In the genomic region with DNA sequence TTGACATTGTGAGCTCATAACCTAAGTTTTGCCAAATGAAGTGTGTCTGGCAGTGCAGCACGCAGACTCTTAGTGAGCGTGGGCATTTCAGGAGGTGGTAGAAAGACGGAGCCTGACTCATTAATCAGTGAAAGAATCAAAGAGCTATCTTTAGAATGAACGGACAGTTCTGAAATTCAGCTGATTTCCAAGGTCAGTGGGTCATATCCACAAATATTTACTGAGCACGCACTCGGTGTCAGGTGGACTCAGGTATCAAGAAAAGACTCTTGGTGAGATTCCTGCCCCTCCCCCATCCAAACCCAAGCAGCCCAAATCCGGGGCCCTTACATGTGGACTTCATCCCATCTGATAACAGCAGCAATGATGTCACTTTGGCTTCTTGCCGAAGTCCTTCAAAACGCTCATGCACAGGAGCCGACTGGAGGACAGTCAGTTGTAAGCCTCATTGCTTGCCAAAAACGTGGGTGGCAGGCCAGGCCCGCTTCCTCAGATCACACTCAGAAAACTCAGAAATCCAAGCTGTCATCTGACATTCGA, we compare ENCODE assay signal across 1 cellular context.
A peak's percentile ranks its signal among the peaks of the same experiment; 100 is the strongest.
TF ChIP-seq lines count a peak whose summit lies in the region.

No MANE protein-coding gene starts in this region.

TF ChIP-seq in HepG2, 621 proteins besides CTCF, POLR2A, EP300 and RAD21 (continued from another document and continues in another):
- TF ChIP-seq, protein P1, sequence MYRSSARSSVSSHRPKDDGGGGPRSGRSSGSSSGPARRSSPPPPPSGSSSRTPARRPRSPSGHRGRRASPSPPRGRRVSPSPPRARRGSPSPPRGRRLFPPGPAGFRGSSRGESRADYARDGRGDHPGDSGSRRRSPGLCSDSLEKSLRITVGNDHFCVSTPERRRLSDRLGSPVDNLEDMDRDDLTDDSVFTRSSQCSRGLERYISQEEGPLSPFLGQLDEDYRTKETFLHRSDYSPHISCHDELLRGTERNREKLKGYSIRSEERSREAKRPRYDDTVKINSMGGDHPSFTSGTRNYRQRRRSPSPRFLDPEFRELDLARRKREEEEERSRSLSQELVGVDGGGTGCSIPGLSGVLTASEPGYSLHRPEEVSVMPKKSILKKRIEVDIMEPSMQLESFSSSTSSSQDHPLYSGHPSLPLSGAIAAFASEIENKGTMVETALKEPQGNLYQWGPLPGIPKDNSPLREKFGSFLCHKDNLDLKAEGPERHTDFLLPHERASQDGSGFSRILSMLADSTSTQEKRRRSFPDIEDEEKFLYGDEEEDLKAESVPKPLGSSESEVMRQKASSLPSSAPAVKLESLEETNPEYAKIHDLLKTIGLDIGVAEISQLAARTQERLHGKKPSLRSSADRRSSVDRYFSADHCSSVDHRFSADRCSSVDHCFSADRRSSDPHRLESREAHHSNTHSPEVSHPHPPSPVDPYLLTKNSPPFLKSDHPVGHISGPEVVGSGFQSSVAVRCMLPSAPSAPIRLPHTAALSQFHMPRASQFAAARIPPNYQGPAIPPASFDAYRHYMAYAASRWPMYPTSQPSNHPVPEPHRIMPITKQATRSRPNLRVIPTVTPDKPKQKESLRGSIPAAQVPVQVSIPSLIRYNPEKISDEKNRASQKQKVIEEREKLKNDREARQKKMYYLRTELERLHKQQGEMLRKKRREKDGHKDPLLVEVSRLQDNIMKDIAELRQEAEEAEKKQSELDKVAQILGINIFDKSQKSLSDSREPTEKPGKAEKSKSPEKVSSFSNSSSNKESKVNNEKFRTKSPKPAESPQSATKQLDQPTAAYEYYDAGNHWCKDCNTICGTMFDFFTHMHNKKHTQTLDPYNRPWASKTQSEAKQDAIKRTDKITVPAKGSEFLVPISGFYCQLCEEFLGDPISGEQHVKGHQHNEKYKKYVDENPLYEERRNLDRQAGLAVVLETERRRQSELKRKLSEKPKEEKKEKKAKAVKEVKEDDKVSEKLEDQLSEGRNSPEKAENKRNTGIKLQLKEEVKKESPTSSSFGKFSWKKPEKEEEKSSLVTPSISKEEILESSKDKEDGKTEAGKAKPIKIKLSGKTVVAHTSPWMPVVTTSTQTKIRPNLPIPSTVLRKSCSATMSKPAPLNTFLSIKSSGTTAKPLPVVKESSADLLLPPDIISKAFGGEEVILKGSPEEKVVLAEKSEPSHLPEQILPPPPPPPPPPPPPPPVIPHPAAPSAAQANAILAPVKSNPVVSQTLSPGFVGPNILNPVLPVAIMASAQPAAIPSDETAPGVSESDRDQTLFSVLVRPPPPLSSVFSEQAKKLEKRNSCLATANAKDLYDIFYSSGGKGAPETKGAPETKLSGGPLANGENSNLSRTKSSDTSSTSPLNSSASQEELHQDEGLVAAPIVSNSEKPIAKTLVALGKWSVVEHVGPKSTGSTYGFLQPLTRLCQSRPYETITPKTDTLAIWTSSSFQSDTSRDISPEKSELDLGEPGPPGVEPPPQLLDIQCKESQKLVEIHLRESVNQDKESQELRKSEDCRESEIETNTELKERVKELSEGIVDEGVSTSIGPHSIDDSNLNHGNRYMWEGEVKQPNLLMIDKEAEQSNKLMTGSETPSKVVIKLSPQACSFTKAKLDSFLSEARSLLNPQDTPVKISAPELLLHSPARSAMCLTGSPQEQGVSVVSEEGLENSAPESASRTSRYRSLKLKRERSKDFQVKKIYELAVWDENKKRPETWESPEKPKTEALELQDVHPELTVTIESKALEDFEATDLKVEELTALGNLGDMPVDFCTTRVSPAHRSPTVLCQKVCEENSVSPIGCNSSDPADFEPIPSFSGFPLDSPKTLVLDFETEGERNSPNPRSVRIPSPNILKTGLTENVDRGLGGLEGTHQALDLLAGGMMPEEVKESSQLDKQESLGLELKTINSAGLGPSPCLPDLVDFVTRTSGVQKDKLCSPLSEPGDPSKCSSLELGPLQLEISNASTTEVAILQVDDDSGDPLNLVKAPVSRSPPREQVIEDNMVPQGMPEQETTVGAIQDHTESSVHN (CRISPR knock-in tag; IDR thresholded peaks at IDR 0.05): 0 out of 2 replicates have a peak, but pooled peaks have one; percentile 63
- TF ChIP-seq ARID2 (CRISPR knock-in tag; IDR thresholded peaks at IDR 0.05; ENCODE audit: borderline replicate concordance) (no peak), TSC22D2 (CRISPR knock-in tag; IDR thresholded peaks at IDR 0.05; ENCODE audit: borderline replicate concordance) (0 out of 2 replicates have a peak, but pooled peaks have one; percentile 31), ZNF670 (CRISPR knock-in tag; IDR thresholded peaks at IDR 0.05; ENCODE audit: borderline replicate concordance) (0 out of 2 replicates have a peak, but pooled peaks have one; percentile 20), NFYC (CRISPR knock-in tag; IDR thresholded peaks at IDR 0.05) (no peak), MAFF (IDR thresholded peaks at IDR 0.05; ENCODE audit: low read depth, low read length) (no peak), ZSCAN31 (CRISPR knock-in tag; IDR thresholded peaks at IDR 0.05; ENCODE audit: low read depth) (0 out of 2 replicates have a peak, but pooled peaks have one; percentile 30), FIP1L1 (IDR thresholded peaks at IDR 0.05; ENCODE audit: borderline replicate concordance, insufficient read depth, low read depth, low read length) (no peak), ZMYM3 (CRISPR knock-in tag; IDR thresholded peaks at IDR 0.05) (peak; percentile 80), SALL2 (CRISPR knock-in tag; IDR thresholded peaks at IDR 0.05) (peak; percentile 90), ZNF577 (CRISPR knock-in tag; IDR thresholded peaks at IDR 0.05; ENCODE audit: borderline replicate concordance, low read depth) (no peak), CEBPG (CRISPR knock-in tag; IDR thresholded peaks at IDR 0.05) (peak; percentile 56), ZNF883 (CRISPR knock-in tag; IDR thresholded peaks at IDR 0.05; ENCODE audit: not compliant biosample characterization) (peak; percentile 61), SMAD1 (CRISPR knock-in tag; IDR thresholded peaks at IDR 0.05; ENCODE audit: borderline replicate concordance, low read depth) (peak; percentile 44; the same call in 1 of the 2 replicates), KLF16 (CRISPR knock-in tag; IDR thresholded peaks at IDR 0.05) (0 out of 4 replicates have a peak, but pooled peaks of 1 of the 2 experiments have one; percentile 27), HDAC6 (IDR thresholded peaks at IDR 0.05; ENCODE audit: low read depth, low read length) (no peak), MED8 (CRISPR knock-in tag; IDR thresholded peaks at IDR 0.05; ENCODE audit: insufficient replicate concordance) (peak; percentile 19), KLF11 (CRISPR knock-in tag; IDR thresholded peaks at IDR 0.05) (no peak), KDM3A (CRISPR knock-in tag; IDR thresholded peaks at IDR 0.05; ENCODE audit: low read depth) (peak; percentile 65; the same call in 1 of the 2 replicates), ADNP (CRISPR knock-in tag; IDR thresholded peaks at IDR 0.05) (0 out of 2 replicates have a peak, but pooled peaks have one; percentile 33), JUN (CRISPR knock-in tag; IDR thresholded peaks at IDR 0.05) (peak; percentile 88), ZNF615 (CRISPR knock-in tag; IDR thresholded peaks at IDR 0.05; ENCODE audit: borderline replicate concordance) (0 out of 2 replicates have a peak, but pooled peaks have one; percentile 25), NFYB (CRISPR knock-in tag; IDR thresholded peaks at IDR 0.05) (peak; percentile 31; the same call in 1 of the 2 replicates), ZMAT3 (CRISPR knock-in tag; conservative IDR thresholded peaks at IDR 0.05) (no peak), MEF2D (CRISPR knock-in tag; IDR thresholded peaks at IDR 0.05) (peak; percentile 98), DR1 (CRISPR knock-in tag; IDR thresholded peaks at IDR 0.05) (no peak), ZNF367 (CRISPR knock-in tag; IDR thresholded peaks at IDR 0.05; ENCODE audit: borderline replicate concordance) (0 out of 2 replicates have a peak, but pooled peaks have one; percentile 70)
- TF ChIP-seq, protein P2, sequence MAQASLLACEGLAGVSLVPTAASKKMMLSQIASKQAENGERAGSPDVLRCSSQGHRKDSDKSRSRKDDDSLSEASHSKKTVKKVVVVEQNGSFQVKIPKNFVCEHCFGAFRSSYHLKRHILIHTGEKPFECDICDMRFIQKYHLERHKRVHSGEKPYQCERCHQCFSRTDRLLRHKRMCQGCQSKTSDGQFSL (CRISPR knock-in tag; IDR thresholded peaks at IDR 0.05): no peak
- TF ChIP-seq, protein P3, sequence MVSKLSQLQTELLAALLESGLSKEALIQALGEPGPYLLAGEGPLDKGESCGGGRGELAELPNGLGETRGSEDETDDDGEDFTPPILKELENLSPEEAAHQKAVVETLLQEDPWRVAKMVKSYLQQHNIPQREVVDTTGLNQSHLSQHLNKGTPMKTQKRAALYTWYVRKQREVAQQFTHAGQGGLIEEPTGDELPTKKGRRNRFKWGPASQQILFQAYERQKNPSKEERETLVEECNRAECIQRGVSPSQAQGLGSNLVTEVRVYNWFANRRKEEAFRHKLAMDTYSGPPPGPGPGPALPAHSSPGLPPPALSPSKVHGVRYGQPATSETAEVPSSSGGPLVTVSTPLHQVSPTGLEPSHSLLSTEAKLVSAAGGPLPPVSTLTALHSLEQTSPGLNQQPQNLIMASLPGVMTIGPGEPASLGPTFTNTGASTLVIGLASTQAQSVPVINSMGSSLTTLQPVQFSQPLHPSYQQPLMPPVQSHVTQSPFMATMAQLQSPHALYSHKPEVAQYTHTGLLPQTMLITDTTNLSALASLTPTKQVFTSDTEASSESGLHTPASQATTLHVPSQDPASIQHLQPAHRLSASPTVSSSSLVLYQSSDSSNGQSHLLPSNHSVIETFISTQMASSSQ (IDR thresholded peaks at IDR 0.05; ENCODE audit: low read depth): peak; percentile 37; the same call in 1 of the 2 replicates
- TF ChIP-seq, protein P3 (CRISPR knock-in tag; IDR thresholded peaks at IDR 0.05; ENCODE audit: borderline replicate concordance): peak; percentile 79; the same call in 1 of the 2 replicates
- TF ChIP-seq, protein P4, sequence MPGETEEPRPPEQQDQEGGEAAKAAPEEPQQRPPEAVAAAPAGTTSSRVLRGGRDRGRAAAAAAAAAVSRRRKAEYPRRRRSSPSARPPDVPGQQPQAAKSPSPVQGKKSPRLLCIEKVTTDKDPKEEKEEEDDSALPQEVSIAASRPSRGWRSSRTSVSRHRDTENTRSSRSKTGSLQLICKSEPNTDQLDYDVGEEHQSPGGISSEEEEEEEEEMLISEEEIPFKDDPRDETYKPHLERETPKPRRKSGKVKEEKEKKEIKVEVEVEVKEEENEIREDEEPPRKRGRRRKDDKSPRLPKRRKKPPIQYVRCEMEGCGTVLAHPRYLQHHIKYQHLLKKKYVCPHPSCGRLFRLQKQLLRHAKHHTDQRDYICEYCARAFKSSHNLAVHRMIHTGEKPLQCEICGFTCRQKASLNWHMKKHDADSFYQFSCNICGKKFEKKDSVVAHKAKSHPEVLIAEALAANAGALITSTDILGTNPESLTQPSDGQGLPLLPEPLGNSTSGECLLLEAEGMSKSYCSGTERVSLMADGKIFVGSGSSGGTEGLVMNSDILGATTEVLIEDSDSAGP (CRISPR knock-in tag; IDR thresholded peaks at IDR 0.05; ENCODE audit: borderline replicate concordance): peak; percentile 82
- TF ChIP-seq, protein P5, sequence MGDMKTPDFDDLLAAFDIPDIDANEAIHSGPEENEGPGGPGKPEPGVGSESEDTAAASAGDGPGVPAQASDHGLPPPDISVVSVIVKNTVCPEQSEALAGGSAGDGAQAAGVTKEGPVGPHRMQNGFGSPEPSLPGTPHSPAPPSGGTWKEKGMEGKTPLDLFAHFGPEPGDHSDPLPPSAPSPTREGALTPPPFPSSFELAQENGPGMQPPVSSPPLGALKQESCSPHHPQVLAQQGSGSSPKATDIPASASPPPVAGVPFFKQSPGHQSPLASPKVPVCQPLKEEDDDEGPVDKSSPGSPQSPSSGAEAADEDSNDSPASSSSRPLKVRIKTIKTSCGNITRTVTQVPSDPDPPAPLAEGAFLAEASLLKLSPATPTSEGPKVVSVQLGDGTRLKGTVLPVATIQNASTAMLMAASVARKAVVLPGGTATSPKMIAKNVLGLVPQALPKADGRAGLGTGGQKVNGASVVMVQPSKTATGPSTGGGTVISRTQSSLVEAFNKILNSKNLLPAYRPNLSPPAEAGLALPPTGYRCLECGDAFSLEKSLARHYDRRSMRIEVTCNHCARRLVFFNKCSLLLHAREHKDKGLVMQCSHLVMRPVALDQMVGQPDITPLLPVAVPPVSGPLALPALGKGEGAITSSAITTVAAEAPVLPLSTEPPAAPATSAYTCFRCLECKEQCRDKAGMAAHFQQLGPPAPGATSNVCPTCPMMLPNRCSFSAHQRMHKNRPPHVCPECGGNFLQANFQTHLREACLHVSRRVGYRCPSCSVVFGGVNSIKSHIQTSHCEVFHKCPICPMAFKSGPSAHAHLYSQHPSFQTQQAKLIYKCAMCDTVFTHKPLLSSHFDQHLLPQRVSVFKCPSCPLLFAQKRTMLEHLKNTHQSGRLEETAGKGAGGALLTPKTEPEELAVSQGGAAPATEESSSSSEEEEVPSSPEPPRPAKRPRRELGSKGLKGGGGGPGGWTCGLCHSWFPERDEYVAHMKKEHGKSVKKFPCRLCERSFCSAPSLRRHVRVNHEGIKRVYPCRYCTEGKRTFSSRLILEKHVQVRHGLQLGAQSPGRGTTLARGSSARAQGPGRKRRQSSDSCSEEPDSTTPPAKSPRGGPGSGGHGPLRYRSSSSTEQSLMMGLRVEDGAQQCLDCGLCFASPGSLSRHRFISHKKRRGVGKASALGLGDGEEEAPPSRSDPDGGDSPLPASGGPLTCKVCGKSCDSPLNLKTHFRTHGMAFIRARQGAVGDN (CRISPR knock-in tag; IDR thresholded peaks at IDR 0.05): peak; percentile 68
- TF ChIP-seq, protein P6, sequence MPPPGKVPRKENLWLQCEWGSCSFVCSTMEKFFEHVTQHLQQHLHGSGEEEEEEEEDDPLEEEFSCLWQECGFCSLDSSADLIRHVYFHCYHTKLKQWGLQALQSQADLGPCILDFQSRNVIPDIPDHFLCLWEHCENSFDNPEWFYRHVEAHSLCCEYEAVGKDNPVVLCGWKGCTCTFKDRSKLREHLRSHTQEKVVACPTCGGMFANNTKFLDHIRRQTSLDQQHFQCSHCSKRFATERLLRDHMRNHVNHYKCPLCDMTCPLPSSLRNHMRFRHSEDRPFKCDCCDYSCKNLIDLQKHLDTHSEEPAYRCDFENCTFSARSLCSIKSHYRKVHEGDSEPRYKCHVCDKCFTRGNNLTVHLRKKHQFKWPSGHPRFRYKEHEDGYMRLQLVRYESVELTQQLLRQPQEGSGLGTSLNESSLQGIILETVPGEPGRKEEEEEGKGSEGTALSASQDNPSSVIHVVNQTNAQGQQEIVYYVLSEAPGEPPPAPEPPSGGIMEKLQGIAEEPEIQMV (CRISPR knock-in tag; IDR thresholded peaks at IDR 0.05; ENCODE audit: low read depth): 0 out of 2 replicates have a peak, but pooled peaks have one; percentile 37
- TF ChIP-seq, protein P7, sequence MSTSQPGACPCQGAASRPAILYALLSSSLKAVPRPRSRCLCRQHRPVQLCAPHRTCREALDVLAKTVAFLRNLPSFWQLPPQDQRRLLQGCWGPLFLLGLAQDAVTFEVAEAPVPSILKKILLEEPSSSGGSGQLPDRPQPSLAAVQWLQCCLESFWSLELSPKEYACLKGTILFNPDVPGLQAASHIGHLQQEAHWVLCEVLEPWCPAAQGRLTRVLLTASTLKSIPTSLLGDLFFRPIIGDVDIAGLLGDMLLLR (CRISPR knock-in tag; IDR thresholded peaks at IDR 0.05): no peak
